Comparison of ENCODE assay signal across 8 cellular contexts in genomic region chr6:148509152-148509571, GRCh38.
DNase-seq lines count a peak whose midpoint lies in the region; ATAC-seq and TF ChIP-seq lines count a peak whose summit lies in the region.

No MANE protein-coding gene starts in this region.

- H3K4me2 ChIP-seq in hepatocyte, result peak overlapping the region; percentile 75

- no peaks in the 10 kb centered on the region for H3K9me3 ChIP-seq in hepatocyte (ENCODE audit: low read depth)

- ATAC-seq in GM19025 (IDR thresholded peaks at IDR 0.05; ENCODE audit: low read depth, unreplicated experiment), result peak; percentile 42
- ATAC-seq in HG02938 (IDR thresholded peaks at IDR 0.05; ENCODE audit: unreplicated experiment), result no peak

- no peaks in the 10 kb centered on the region for H3K9me2 ChIP-seq in hepatocyte (replicated peaks; ENCODE audit: insufficient read depth)

- H2AFZ ChIP-seq in hepatocyte, result peak overlapping the region; percentile 69

- no peaks in the 10 kb centered on the region for H3K79me2 ChIP-seq in hepatocyte

- WGBS in hepatocyte (ENCODE audit: low lambda C conversion rate, missing lambda C conversion rate), result 58% methylated on average over 11 of the region's 11 CpGs

- no peaks in the 10 kb centered on the region for H3K36me3 ChIP-seq in hepatocyte (replicated peaks; ENCODE audit: insufficient read depth, low read depth)

- peak overlapping the region; percentile 83 for H3K27ac ChIP-seq in hepatocyte

- no peak for TF ChIP-seq CTCF in WI38 (IDR thresholded peaks at IDR 0.05; ENCODE audit: low read depth, low read length)
- TF ChIP-seq CTCF in hepatocyte (IDR thresholded peaks at IDR 0.05; ENCODE audit: poor library complexity), result no peak

- no peaks in the 10 kb centered on the region for H3K27me3 ChIP-seq in hepatocyte

- H3K4me1 ChIP-seq in hepatocyte (ENCODE audit: insufficient read depth), result peaks cover 13% of the 10 kb centered on the region

- DNase-seq in hepatocyte (ENCODE audit: low spot score) (no peak), skeletal muscle cell (ENCODE audit: low read depth) (no peak), AG08395 (ENCODE audit: low spot score) (no peak), ecto neural progenitor cell (ENCODE audit: low spot score) (no peak)
- DNase-seq in stimulated activated CD4-positive, alpha-beta T cell treated with anti-CD3 and anti-CD28 coated beads, Interleukin-4, amount 100 ng/mL, for 24 hours, result no peak

- H3K4me3 ChIP-seq in WI38 (ENCODE audit: low read depth, low read length), result peak overlapping the region; percentile 69
- peak overlapping the region; percentile 58 for H3K4me3 ChIP-seq in hepatocyte
- peak overlapping the region; percentile 44 for H3K4me3 ChIP-seq in skeletal muscle cell (ENCODE audit: low read depth, low read length)

- H4K20me1 ChIP-seq in hepatocyte (ENCODE audit: insufficient read depth, poor library complexity, severe bottlenecking), result no peaks in the 10 kb centered on the region
